8 cellular contexts compared by ENCODE assay signal in genomic region chr6:7106215-7106751, GRCh38. TPM values are rescaled to one million over a fixed set of nuclear protein-coding genes. Genes with fewer than 3 reads are reported as not detected.
DNase-seq lines count a peak whose midpoint lies in the region; ATAC-seq and TF ChIP-seq lines count a peak whose summit lies in the region.

No MANE protein-coding gene starts in this region.

- no peaks in the 10 kb centered on the region for H3K9me2 ChIP-seq in SK-N-SH

- peaks cover 17% of the 10 kb centered on the region for H4K20me1 ChIP-seq in SK-N-SH (ENCODE audit: insufficient read depth)

- H3K9ac ChIP-seq in SK-N-SH: no peak overlapping the region

- TF ChIP-seq POLR2A in gastrocnemius medialis (IDR thresholded peaks at IDR 0.05): no peak

- H3F3A ChIP-seq in SK-N-SH (replicated peaks; ENCODE audit: insufficient read depth): peaks cover 5% of the 10 kb centered on the region

- 66% methylated on average over 10 of the region's 10 CpGs for WGBS in SK-N-SH (ENCODE audit: low lambda C conversion rate)

- DNase-seq in SK-N-SH: no peak
- DNase-seq in fibroblast of peridontal ligament (ENCODE audit: extremely low read depth): peak; percentile 23
- DNase-seq in gastrocnemius medialis: no peak
- DNase-seq in putamen (ENCODE audit: low spot score): no peak
- no peak for DNase-seq in COLO668 (lab: John Stamatoyannopoulos, UW; ENCODE audit: unreplicated experiment)
- DNase-seq in GM19238 (ENCODE audit: insufficient read length, low spot score): no peak

- TF ChIP-seq EP300 in SK-N-SH (IDR thresholded peaks at IDR 0.05; ENCODE audit: borderline replicate concordance in 1 of 2, low read depth in 1 of 2, low read length in 1 of 2): no peak

- in situ Hi-C loops in gastrocnemius medialis (cut with MboI; ENCODE audit: low sequenced_read_pairs in 4 of 4): loop anchor here in 1 of 4 donors (25.0 kb wide), 1 partner anchor 106 kb away; no protein-coding TSS in a partner anchor

- no peak for TF ChIP-seq CTCF in SK-N-SH (IDR thresholded peaks at IDR 0.05)
- TF ChIP-seq CTCF in gastrocnemius medialis (IDR thresholded peaks at IDR 0.05 in 4 of 5, conservative IDR thresholded peaks at IDR 0.05 in 1 of 5): no peak

- H3K27ac ChIP-seq in SK-N-SH (ENCODE audit: low read depth in 2 of 2, low read length in 1 of 2) (0 out of 4 replicates have a peak overlapping the region, but pooled peaks of 1 of the 2 experiments have one; percentile 17), gastrocnemius medialis (peak overlapping the region; percentile 85 to 96 (median 94))

- peak overlapping the region; percentile 99 for H2AFZ ChIP-seq in SK-N-SH (ENCODE audit: low read depth)

- TF ChIP-seq RAD21 in SK-N-SH (IDR thresholded peaks at IDR 0.05; ENCODE audit: low read length): no peak

- peaks cover 23% of the 10 kb centered on the region for H3K79me2 ChIP-seq in SK-N-SH (ENCODE audit: insufficient read depth)

- H3K9me3 ChIP-seq in SK-N-SH (no peaks in the 10 kb centered on the region), gastrocnemius medialis (no peaks in the 10 kb centered on the region)

- H3K36me3 ChIP-seq in SK-N-SH (replicated peaks in 1 of 2; ENCODE audit: control insufficient read depth in 1 of 2, insufficient read depth in 2 of 2, low read length in 1 of 2) (no peaks in the 10 kb centered on the region), gastrocnemius medialis (no peaks in the 10 kb centered on the region)

- POLR2A ChIA-PET in SK-N-SH (lab: Yijun Ruan, JAX): no interaction called here

- no peaks in the 10 kb centered on the region for H3K27me3 ChIP-seq in SK-N-SH (ENCODE audit: insufficient read depth)
- H3K27me3 ChIP-seq in gastrocnemius medialis: no peaks in the 10 kb centered on the region

- peak overlapping the region in 1 of 2 experiments; percentile 100; a peak in 1 of 4 replicates for H3K4me3 ChIP-seq in SK-N-SH (ENCODE audit: low read depth in 2 of 2, low read length in 1 of 2)
- peak overlapping the region; percentile 93 to 98 (median 96) for H3K4me3 ChIP-seq in gastrocnemius medialis

- peaks cover 0 to 9% of the 10 kb centered on the region in 2 experiments; a peak in 2 of 4 replicates for H3K4me1 ChIP-seq in SK-N-SH (ENCODE audit: control insufficient read depth in 1 of 2, insufficient read depth in 2 of 2, low read depth in 1 of 2, low read length in 1 of 2)
- peaks cover 8 to 9% of the 10 kb centered on the region in 2 donors for H3K4me1 ChIP-seq in gastrocnemius medialis

- intact Hi-C loops in gastrocnemius medialis (cut with DNase I; ENCODE audit: low total_unique reads): loop anchor here (2.0 to 5.0 kb wide), 4 partner anchors 61 to 359 kb away; no protein-coding TSS in a partner anchor

- CTCF ChIA-PET in SK-N-SH (lab: Yijun Ruan, JAX): no interaction called here

- peak overlapping the region; percentile 83; the same call in 1 of the 2 replicates for H3K4me2 ChIP-seq in SK-N-SH

- ATAC-seq in GM21528 (IDR thresholded peaks at IDR 0.05; ENCODE audit: low FRiP score, unreplicated experiment): peak; percentile 4
- ATAC-seq in gastrocnemius medialis: no peak
- ATAC-seq in GM21367 (IDR thresholded peaks at IDR 0.05; ENCODE audit: unreplicated experiment): no peak

TF ChIP-seq in SK-N-SH, 30 proteins besides CTCF, POLR2A, EP300 and RAD21:
- TF ChIP-seq REST (IDR thresholded peaks at IDR 0.05; ENCODE audit: low read depth, low read length) (no peak), TEAD4 (IDR thresholded peaks at IDR 0.05; ENCODE audit: borderline replicate concordance, insufficient read depth) (no peak), IRF3 (IDR thresholded peaks at IDR 0.05; ENCODE audit: low read depth, low read length) (no peak), MXI1 (IDR thresholded peaks at IDR 0.05; ENCODE audit: low read depth, low read length) (no peak)
- TF ChIP-seq, protein P1, sequence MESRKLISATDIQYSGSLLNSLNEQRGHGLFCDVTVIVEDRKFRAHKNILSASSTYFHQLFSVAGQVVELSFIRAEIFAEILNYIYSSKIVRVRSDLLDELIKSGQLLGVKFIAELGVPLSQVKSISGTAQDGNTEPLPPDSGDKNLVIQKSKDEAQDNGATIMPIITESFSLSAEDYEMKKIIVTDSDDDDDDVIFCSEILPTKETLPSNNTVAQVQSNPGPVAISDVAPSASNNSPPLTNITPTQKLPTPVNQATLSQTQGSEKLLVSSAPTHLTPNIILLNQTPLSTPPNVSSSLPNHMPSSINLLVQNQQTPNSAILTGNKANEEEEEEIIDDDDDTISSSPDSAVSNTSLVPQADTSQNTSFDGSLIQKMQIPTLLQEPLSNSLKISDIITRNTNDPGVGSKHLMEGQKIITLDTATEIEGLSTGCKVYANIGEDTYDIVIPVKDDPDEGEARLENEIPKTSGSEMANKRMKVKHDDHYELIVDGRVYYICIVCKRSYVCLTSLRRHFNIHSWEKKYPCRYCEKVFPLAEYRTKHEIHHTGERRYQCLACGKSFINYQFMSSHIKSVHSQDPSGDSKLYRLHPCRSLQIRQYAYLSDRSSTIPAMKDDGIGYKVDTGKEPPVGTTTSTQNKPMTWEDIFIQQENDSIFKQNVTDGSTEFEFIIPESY (IDR thresholded peaks at IDR 0.05; ENCODE audit: borderline replicate concordance, low read depth): no peak

RNA-seq across cellular contexts. Expression of gene RREB1, which starts 1.5 kb away (rescaled TPM):
- 1.5 and 2.0 TPM in 2 replicates for polyA plus RNA-seq in SK-N-SH (2012; rRNA removed)
- 1.2 and 1.6 TPM in 2 replicates for polyA plus RNA-seq in SK-N-SH (2012; cell fraction: cytosol; rRNA removed)
- 7.5 and 8.0 TPM in 2 replicates for polyA plus RNA-seq in SK-N-SH (2012; cell fraction: nucleus; rRNA removed)
- total RNA-seq in gastrocnemius medialis: 10 to 100 TPM; 18.0 to 41.3 (median 39.2) TPM
